8 cellular contexts compared by ENCODE assay signal in genomic region chr2:47344890-47345583, GRCh38. TPM values are rescaled to one million over a fixed set of nuclear protein-coding genes. Genes with fewer than 3 reads are reported as not detected.
DNase-seq lines count a peak whose midpoint lies in the region; ATAC-seq and TF ChIP-seq lines count a peak whose summit lies in the region.

No MANE protein-coding gene starts in this region.

- peak; percentile 18 for DNase-seq in KBM-7
- DNase-seq in SHP77 treated with DMSO at 0.1 percent for 48 hours (lab: John Stamatoyannopoulos, UW) = peak; percentile 93
- peak; percentile 73 to 88 for DNase-seq in fibroblast of lung (ENCODE audit: low read depth in 2 of 2)
- no peak for DNase-seq in RPMI8226

- H3K9ac ChIP-seq in fibroblast of lung (ENCODE audit: insufficient read depth, low read length) (no peak overlapping the region), mucosa of stomach (ENCODE audit: low read length) (peak overlapping the region; percentile 82)

- peaks cover 15% of the 10 kb centered on the region for H3K4me1 ChIP-seq in ACC112 (ENCODE audit: control insufficient read depth, insufficient read depth, low read length, unreplicated experiment)
- H3K4me1 ChIP-seq in fibroblast of lung (ENCODE audit: control insufficient read depth, extremely low read depth, insufficient read depth, low read length) = no peaks in the 10 kb centered on the region
- peaks cover 33% of the 10 kb centered on the region for H3K4me1 ChIP-seq in mucosa of stomach (ENCODE audit: control insufficient read depth, insufficient read depth, low read length)

- H3K79me2 ChIP-seq in ACC112 (ENCODE audit: control insufficient read depth, insufficient read depth, low read length, unreplicated experiment) (no peaks in the 10 kb centered on the region), fibroblast of lung (ENCODE audit: control insufficient read depth, insufficient read depth, low read length) (no peaks in the 10 kb centered on the region)

- H3K9me3 ChIP-seq in fibroblast of lung (ENCODE audit: control insufficient read depth, insufficient read depth, low read depth, low read length) (no peaks in the 10 kb centered on the region), mucosa of stomach (ENCODE audit: control insufficient read depth, low read length) (no peaks in the 10 kb centered on the region)

- peak overlapping the region; percentile 83 for H2AFZ ChIP-seq in ACC112 (ENCODE audit: low read length, unreplicated experiment)
- H2AFZ ChIP-seq in fibroblast of lung (ENCODE audit: low read length) = peak overlapping the region; percentile 88

- H3K27ac ChIP-seq in ACC112 (ENCODE audit: low read depth, low read length) (no peak overlapping the region), fibroblast of lung (ENCODE audit: insufficient read depth, low read length) (no peak overlapping the region)

- H3K27me3 ChIP-seq in ACC112 (ENCODE audit: insufficient read depth, low read length) = no peaks in the 10 kb centered on the region
- no peaks in the 10 kb centered on the region for H3K27me3 ChIP-seq in fibroblast of lung (ENCODE audit: control insufficient read depth, insufficient read depth, low read length)
- H3K27me3 ChIP-seq in mucosa of stomach (ENCODE audit: control insufficient read depth, insufficient read depth, low read length) = no peaks in the 10 kb centered on the region

- no peaks in the 10 kb centered on the region for H4K20me1 ChIP-seq in fibroblast of lung (ENCODE audit: control insufficient read depth, extremely low read depth, insufficient read depth, low read length)

- peak overlapping the region; percentile 80 for H3K4me2 ChIP-seq in fibroblast of lung (ENCODE audit: extremely low read depth, insufficient read depth, low read length)

- TF ChIP-seq CTCF in fibroblast of lung (conservative IDR thresholded peaks at IDR 0.05 in 1 of 2, IDR thresholded peaks at IDR 0.05 in 1 of 2; ENCODE audit: low read depth in 1 of 2, low read length in 2 of 2) = peak in 1 of 2 donors; percentile 14

- in situ Hi-C loops in KBM-7 (cut with MboI; ENCODE audit: low pct_unique_long_range_greater_than_20kb, low sequenced_read_pairs) = no loop called here

- ATAC-seq in HG03520 (IDR thresholded peaks at IDR 0.05; ENCODE audit: unreplicated experiment) = no peak
- no peak for ATAC-seq in HG02885 (IDR thresholded peaks at IDR 0.05; ENCODE audit: poor library complexity, unreplicated experiment)

- H3K4me3 ChIP-seq in ACC112 (ENCODE audit: low read depth, low read length) (peak overlapping the region; percentile 20; the same call in 1 of the 2 replicates), fibroblast of lung (replicated peaks in 1 of 4; ENCODE audit: control extremely low read depth in 1 of 4, insufficient read depth in 1 of 4, low read depth in 3 of 4, low read length in 4 of 4) (peak overlapping the region; percentile 15 to 65 (median 38)), mucosa of stomach (ENCODE audit: low read length) (peak overlapping the region; percentile 64)

- H3K36me3 ChIP-seq in ACC112 (ENCODE audit: insufficient read depth, low read length) (no peaks in the 10 kb centered on the region), fibroblast of lung (ENCODE audit: control insufficient read depth, insufficient read depth, low read length) (no peaks in the 10 kb centered on the region), mucosa of stomach (ENCODE audit: control insufficient read depth, insufficient read depth, low read length) (no peaks in the 10 kb centered on the region)

RNA-seq across cellular contexts. Expression of gene EPCAM, which starts 24.1 kb away (rescaled TPM):
- total RNA-seq in fibroblast of lung = 0.50 and 1.0 TPM in 2 replicates
- polyA plus RNA-seq in fibroblast of lung = 0.23 and 0.34 TPM in 2 replicates
- polyA plus RNA-seq in fibroblast of lung (2012) = 0.24 and 0.32 TPM in 2 replicates
- not detected in 2 replicates for polyA minus RNA-seq in fibroblast of lung (ENCODE audit: low replicate concordance)

RNA-seq across cellular contexts. Expression of gene MSH2, which starts 57.9 kb away (rescaled TPM):
- total RNA-seq in fibroblast of lung = 18.7 and 19.7 TPM in 2 replicates
- polyA plus RNA-seq in fibroblast of lung = 15.4 and 27.2 TPM in 2 replicates
- 12.8 and 23.6 TPM in 2 replicates for polyA plus RNA-seq in fibroblast of lung (2012)
- polyA minus RNA-seq in fibroblast of lung (ENCODE audit: low replicate concordance) = 2.1 and 3.3 TPM in 2 replicates
